In the genomic region with DNA sequence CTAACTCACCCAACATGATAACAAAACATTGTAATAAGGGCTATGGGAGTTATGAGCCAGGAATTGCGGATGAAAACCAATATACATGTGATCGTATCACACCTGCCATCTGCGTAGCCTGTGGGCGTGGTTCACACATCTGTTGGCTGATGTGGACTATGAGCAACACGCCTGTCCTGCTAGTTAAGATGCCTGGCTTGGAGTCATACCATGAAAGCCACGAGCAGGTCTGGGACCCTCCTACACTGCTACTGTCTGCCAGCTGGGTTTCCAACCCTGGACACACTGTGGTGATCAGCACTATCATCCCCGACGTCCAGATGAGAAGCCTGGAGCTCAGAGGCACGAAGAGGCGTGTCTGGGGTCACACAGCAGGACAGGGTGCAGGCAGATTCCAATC, we compare ENCODE assay signal across 1 cellular context.
TF ChIP-seq lines count a peak whose summit lies in the region.

No MANE protein-coding gene starts in this region.

TF ChIP-seq in GM23338, 12 proteins besides CTCF, POLR2A, EP300 and RAD21:
- TF ChIP-seq, protein P1, sequence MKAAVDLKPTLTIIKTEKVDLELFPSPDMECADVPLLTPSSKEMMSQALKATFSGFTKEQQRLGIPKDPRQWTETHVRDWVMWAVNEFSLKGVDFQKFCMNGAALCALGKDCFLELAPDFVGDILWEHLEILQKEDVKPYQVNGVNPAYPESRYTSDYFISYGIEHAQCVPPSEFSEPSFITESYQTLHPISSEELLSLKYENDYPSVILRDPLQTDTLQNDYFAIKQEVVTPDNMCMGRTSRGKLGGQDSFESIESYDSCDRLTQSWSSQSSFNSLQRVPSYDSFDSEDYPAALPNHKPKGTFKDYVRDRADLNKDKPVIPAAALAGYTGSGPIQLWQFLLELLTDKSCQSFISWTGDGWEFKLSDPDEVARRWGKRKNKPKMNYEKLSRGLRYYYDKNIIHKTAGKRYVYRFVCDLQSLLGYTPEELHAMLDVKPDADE (IDR thresholded peaks at IDR 0.05) = no peak
- TF ChIP-seq STAT1 (IDR thresholded peaks at IDR 0.05; ENCODE audit: unreplicated experiment) (no peak), EZH2phosphoT487 (IDR thresholded peaks at IDR 0.05; ENCODE audit: unreplicated experiment) (no peak), POLR2AphosphoS5 (IDR thresholded peaks at IDR 0.05; ENCODE audit: low read depth) (no peak), JUNB (IDR thresholded peaks at IDR 0.05; ENCODE audit: unreplicated experiment) (no peak)
- TF ChIP-seq, protein P2, sequence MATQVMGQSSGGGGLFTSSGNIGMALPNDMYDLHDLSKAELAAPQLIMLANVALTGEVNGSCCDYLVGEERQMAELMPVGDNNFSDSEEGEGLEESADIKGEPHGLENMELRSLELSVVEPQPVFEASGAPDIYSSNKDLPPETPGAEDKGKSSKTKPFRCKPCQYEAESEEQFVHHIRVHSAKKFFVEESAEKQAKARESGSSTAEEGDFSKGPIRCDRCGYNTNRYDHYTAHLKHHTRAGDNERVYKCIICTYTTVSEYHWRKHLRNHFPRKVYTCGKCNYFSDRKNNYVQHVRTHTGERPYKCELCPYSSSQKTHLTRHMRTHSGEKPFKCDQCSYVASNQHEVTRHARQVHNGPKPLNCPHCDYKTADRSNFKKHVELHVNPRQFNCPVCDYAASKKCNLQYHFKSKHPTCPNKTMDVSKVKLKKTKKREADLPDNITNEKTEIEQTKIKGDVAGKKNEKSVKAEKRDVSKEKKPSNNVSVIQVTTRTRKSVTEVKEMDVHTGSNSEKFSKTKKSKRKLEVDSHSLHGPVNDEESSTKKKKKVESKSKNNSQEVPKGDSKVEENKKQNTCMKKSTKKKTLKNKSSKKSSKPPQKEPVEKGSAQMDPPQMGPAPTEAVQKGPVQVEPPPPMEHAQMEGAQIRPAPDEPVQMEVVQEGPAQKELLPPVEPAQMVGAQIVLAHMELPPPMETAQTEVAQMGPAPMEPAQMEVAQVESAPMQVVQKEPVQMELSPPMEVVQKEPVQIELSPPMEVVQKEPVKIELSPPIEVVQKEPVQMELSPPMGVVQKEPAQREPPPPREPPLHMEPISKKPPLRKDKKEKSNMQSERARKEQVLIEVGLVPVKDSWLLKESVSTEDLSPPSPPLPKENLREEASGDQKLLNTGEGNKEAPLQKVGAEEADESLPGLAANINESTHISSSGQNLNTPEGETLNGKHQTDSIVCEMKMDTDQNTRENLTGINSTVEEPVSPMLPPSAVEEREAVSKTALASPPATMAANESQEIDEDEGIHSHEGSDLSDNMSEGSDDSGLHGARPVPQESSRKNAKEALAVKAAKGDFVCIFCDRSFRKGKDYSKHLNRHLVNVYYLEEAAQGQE (IDR thresholded peaks at IDR 0.05; ENCODE audit: unreplicated experiment) = no peak
